8 cellular contexts compared by ENCODE assay signal in the genomic region with DNA sequence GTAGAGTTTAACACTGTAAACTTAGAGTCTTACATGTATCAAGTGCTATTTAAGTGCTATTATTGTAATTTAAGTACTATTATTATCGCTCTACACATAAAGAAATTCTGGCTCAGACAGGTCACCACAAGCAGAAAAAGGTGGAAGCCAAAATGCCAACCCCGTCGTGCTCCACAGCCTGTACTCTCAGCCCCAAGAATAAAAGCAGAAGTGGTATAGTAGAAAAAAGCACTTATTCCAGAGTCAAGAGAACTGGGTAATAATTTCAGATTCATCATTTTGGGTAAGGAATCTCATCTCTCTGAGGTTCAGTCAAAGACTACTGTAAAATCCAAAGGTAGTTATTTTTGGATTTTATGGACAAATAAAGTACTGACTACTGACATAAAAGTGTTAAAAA. TPM values are rescaled to one million over a fixed set of nuclear protein-coding genes. Genes with fewer than 3 reads are reported as not detected.
DNase-seq lines count a peak whose midpoint lies in the region; ATAC-seq and TF ChIP-seq lines count a peak whose summit lies in the region.

No MANE protein-coding gene starts in this region.

- no peaks in the 10 kb centered on the region for H3K36me3 ChIP-seq in hepatocyte (replicated peaks; ENCODE audit: insufficient read depth, low read depth)
- H3K36me3 ChIP-seq in thyroid gland = no peaks in the 10 kb centered on the region

- no peak for TF ChIP-seq CTCF in hepatocyte (IDR thresholded peaks at IDR 0.05; ENCODE audit: poor library complexity)
- no peak for TF ChIP-seq CTCF in thyroid gland (IDR thresholded peaks at IDR 0.05)
- TF ChIP-seq CTCF in omental fat pad (IDR thresholded peaks at IDR 0.05) = no peak

- no peaks in the 10 kb centered on the region for H4K20me1 ChIP-seq in hepatocyte (ENCODE audit: insufficient read depth, poor library complexity, severe bottlenecking)

- DNase-seq in UCSD-AML1 (lab: John Stamatoyannopoulos, UW; ENCODE audit: unreplicated experiment) (peak; percentile 9), hepatocyte (ENCODE audit: low spot score) (no peak), thyroid gland (no peak), epidermal melanocyte (ENCODE audit: insufficient read length, low spot score) (no peak), omental fat pad (ENCODE audit: low spot score) (no peak)
- no peak for DNase-seq in stimulated activated CD4-positive, alpha-beta T cell treated with anti-CD3 and anti-CD28 coated beads, Interleukin-4, amount 100 ng/mL, for 4 hours

- no peaks in the 10 kb centered on the region for H3K27me3 ChIP-seq in hepatocyte
- H3K27me3 ChIP-seq in thyroid gland = no peaks in the 10 kb centered on the region

- H3K9me3 ChIP-seq in hepatocyte (ENCODE audit: low read depth) (no peaks in the 10 kb centered on the region), thyroid gland (no peaks in the 10 kb centered on the region)

- intact Hi-C loops in thyroid gland (cut with DNase I) = no loop called here

- peak overlapping the region; percentile 99 for H2AFZ ChIP-seq in hepatocyte

- 39% methylated on average over 3 of the region's 3 CpGs for WGBS in hepatocyte (ENCODE audit: low lambda C conversion rate, missing lambda C conversion rate)
- WGBS in thyroid gland, 2 donors = 28 to 34% methylated on average over 3 of the region's 3 CpGs

- H3K4me2 ChIP-seq in hepatocyte = peak overlapping the region; percentile 76

- H3K4me1 ChIP-seq in hepatocyte (ENCODE audit: insufficient read depth) (peaks cover 22% of the 10 kb centered on the region), thyroid gland (peaks cover 0 to 11% of the 10 kb centered on the region in 2 donors)

- H3K4me3 ChIP-seq in hepatocyte (peak overlapping the region; percentile 98), thyroid gland (replicated peaks in 1 of 3) (peak overlapping the region; percentile 43 to 70 (median 53))

- H3K79me2 ChIP-seq in hepatocyte = peaks cover 58% of the 10 kb centered on the region

- no peaks in the 10 kb centered on the region for H3K9me2 ChIP-seq in hepatocyte (replicated peaks; ENCODE audit: insufficient read depth)

- no peak for TF ChIP-seq POLR2A in GM18505 (IDR thresholded peaks at IDR 0.05; ENCODE audit: borderline replicate concordance, extremely low read depth, insufficient read depth, insufficient read length)
- TF ChIP-seq POLR2A in thyroid gland (IDR thresholded peaks at IDR 0.05) = no peak

- ATAC-seq in GM18505 (IDR thresholded peaks at IDR 0.05; ENCODE audit: unreplicated experiment) (peak; percentile 40), HG03196 (IDR thresholded peaks at IDR 0.05; ENCODE audit: unreplicated experiment) (peak; percentile 30), omental fat pad (ENCODE audit: low FRiP score) (no peak)

- peak overlapping the region; percentile 94 for H3K27ac ChIP-seq in hepatocyte
- no peak overlapping the region for H3K27ac ChIP-seq in thyroid gland

RNA-seq across cellular contexts. Expression of a gene that starts 0.9 kb away (rescaled TPM):
- 17.0 and 20.4 TPM in 2 replicates for total RNA-seq in hepatocyte
- polyA plus RNA-seq in hepatocyte = 6.3 and 10.1 TPM in 2 replicates
- total RNA-seq in thyroid gland = 10 to 100 TPM; 11.4 to 17.3 (median 12.2) TPM
- 10 to 100 TPM in 2 of 4 donors, 1 to 10 TPM in 2; 6.2 to 12.5 (median 9.2) TPM for total RNA-seq in omental fat pad

RNA-seq across cellular contexts. Expression of a gene that starts 13.4 kb away (rescaled TPM):
- total RNA-seq in hepatocyte (14.8 and 20.5 TPM in 2 replicates), thyroid gland (10 to 100 TPM; 17.7 to 26.1 (median 22.4) TPM), omental fat pad (1 to 10 TPM; 5.8 to 9.8 (median 8.5) TPM)
- 5.4 and 6.7 TPM in 2 replicates for polyA plus RNA-seq in hepatocyte

RNA-seq across cellular contexts. Expression of a gene that starts 51.3 kb away (rescaled TPM):
- total RNA-seq in hepatocyte = 0.12 and 0.83 TPM in 2 replicates
- polyA plus RNA-seq in hepatocyte = 0.43 and 0.46 TPM in 2 replicates
- 1 to 10 TPM; 1.2 to 1.6 (median 1.4) TPM for total RNA-seq in thyroid gland
- total RNA-seq in omental fat pad = 1 to 10 TPM in 1 of 4 donors, under 1 TPM in 2, not detected in 1; 0.47 to 2.0 (median 0.84) TPM
